8 cellular contexts compared by ENCODE assay signal in the genomic region with DNA sequence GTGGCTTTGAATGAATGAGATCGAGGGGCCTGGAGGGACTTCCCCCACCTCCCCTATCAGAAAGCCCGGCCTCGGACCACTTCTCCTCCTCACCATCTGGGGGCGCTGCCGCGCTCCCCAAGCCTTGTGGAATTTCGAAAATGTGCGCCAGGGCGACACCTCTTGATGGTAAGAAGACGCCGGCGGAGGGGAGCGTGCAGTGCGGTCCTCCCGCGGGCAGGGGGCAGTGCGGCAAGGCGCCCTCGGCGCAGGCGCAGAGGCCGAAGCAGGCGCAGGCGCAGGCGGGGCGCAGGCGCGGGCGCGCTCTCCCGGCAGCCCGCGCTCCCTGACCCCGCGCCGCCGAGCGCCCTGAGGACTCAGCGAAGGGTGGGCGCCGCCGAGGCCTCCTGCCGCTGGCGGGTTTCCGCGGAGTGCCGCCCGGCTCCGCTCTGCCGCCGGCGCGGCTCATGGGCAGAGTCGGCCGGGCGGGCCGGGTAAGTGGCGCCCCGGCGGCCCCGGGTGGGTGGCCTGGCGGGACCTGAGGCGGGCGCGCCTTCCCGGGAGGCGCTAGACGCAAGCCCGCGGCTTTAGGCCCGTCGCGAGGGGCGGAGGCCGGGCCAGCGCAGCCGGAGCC.
DNase-seq lines count a peak whose midpoint lies in the region; ATAC-seq and TF ChIP-seq lines count a peak whose summit lies in the region.

TSS of gene RBM17 (plus strand) at position 314 of the 613 bp plus-strand sequence. CDS start 8,032 bp downstream, outside the sequence.

- H3K4me3 ChIP-seq in AG10803 (ENCODE audit: low read length): peak within 1 kb of the TSS; percentile 88

- TF ChIP-seq CTCF in AG10803 (conservative IDR thresholded peaks at IDR 0.05; ENCODE audit: low read length): peak; percentile 98

- DNase-seq in AG10803 (ENCODE audit: low read depth) (peak; percentile 97), NCI-H2227 treated with DMSO at 0.1 percent for 48 hours (lab: John Stamatoyannopoulos, UW) (peak; percentile 89), iris pigment epithelial cell (ENCODE audit: low read depth) (peak; percentile 97)
- peak; percentile 92 to 98 (median 95) for DNase-seq in activated CD4-positive, CD25-positive, alpha-beta regulatory T cell (lab: John Stamatoyannopoulos, UW)
- DNase-seq in central memory CD4-positive, alpha-beta T cell: peak; percentile 97
- peak; percentile 97 for DNase-seq in stimulated activated CD4-positive, alpha-beta T cell treated with anti-CD3 and anti-CD28 coated beads, Interleukin-12 subunit alpha, Interleukin-12 subunit beta, amount 100 ng/mL, for 4 hours

- ATAC-seq in GM18909 (IDR thresholded peaks at IDR 0.05; ENCODE audit: poor library complexity, unreplicated experiment): peak; percentile 88
- ATAC-seq in HG03175 (IDR thresholded peaks at IDR 0.05; ENCODE audit: unreplicated experiment): peak; percentile 85

Comparison
In these comparisons a context has a peak if more than half of its experiments do, and no peak if none do; other contexts are left out.
1. Peak in every context shown above with its lines: DNase-seq, ATAC-seq and H3K4me3 ChIP-seq.